ENCODE assay signal across 31 cellular contexts in genomic region chr17:81202318-81202717, GRCh38. TPM values are rescaled to one million over a fixed set of nuclear protein-coding genes. Genes with fewer than 3 reads are reported as not detected.
"Had no signal": no experiment of that assay in that cellular context is flagged by ENCODE, and none has a peak within 500 bp of the region (broad histone marks: within the 10 kb centered on the region; RNA-seq: fewer than 3 reads in every experiment).

No MANE protein-coding gene starts in this region.

- H3K4me2 ChIP-seq: neural progenitor cell, smooth muscle cell had no signal

- H3K27ac ChIP-seq: neural progenitor cell, ovary, parathyroid adenoma, psoas muscle, skin epidermis, spleen, suprapubic skin, testis, tibial artery, transverse colon, upper lobe of right lung, uterus had no signal

- H3K79me2 ChIP-seq: parathyroid adenoma had no signal

- H3K36me3 ChIP-seq: neural progenitor cell, ovary, transverse colon, uterus had no signal

- H3K9ac ChIP-seq: neural progenitor cell, parathyroid adenoma had no signal

- H3K4me3 ChIP-seq: neural progenitor cell, ovary, psoas muscle, skin epidermis, smooth muscle cell, spleen, suprapubic skin, testis, tibial artery, transverse colon, upper lobe of right lung, uterus had no signal

- H3K4me1 ChIP-seq: neural progenitor cell, parathyroid adenoma, psoas muscle, suprapubic skin, transverse colon, uterus had no signal

- H3K9me3 ChIP-seq: ovary, psoas muscle, spleen, suprapubic skin, testis, tibial artery, transverse colon, upper lobe of right lung, uterus had no signal

- DNase-seq: natural killer cell; occipital lobe; ovary; psoas muscle; spleen; stimulated activated CD4-positive, alpha-beta T cell treated with anti-CD3 and anti-CD28 coated beads, Interleukin-12 subunit alpha, Interleukin-12 subunit beta, amount 100 ng/mL, for 4 hours; stimulated activated CD4-positive, alpha-beta T cell treated with anti-CD3 and anti-CD28 coated beads, Interleukin-1b, Interleukin-23, amount 100 ng/mL, for 48 hours; stimulated activated CD4-positive, alpha-beta T cell treated with anti-CD3 and anti-CD28 coated beads, Interleukin-4, amount 100 ng/mL, for 1 hour; stimulated activated CD4-positive, alpha-beta T cell treated with anti-CD3 and anti-CD28 coated beads, Interleukin-4, amount 100 ng/mL, for 4 hours; stimulated activated CD8-positive, alpha-beta memory T cell treated with anti-CD3 and anti-CD28 coated beads, Interleukin-4, amount 100 ng/mL, for 48 hours; stimulated activated naive CD4-positive, alpha-beta T cell; stimulated activated naive CD8-positive, alpha-beta T cell treated with anti-CD3 and anti-CD28 coated beads, Interleukin-15, amount 100 ng/mL, for 72 hours; stimulated activated naive CD8-positive, alpha-beta T cell treated with anti-CD3 and anti-CD28 coated beads, Interleukin-15, Interleukin-2, amounts not matched to agents 100 U/mL and 50 U/mL, for 24 hours; substantia nigra; testis; tibial artery; transverse colon; upper lobe of right lung; uterus had no signal

- H2AFZ ChIP-seq: neural progenitor cell, parathyroid adenoma had no signal

- H3K27me3 ChIP-seq: neural progenitor cell, ovary, spleen, suprapubic skin, testis, tibial artery, transverse colon, upper lobe of right lung, uterus had no signal

RNA-seq across cellular contexts. Expression of gene PVALEF, which starts 37.0 kb away (rescaled TPM):
- total RNA-seq: natural killer cell, occipital lobe, osteoblast, ovary, progenitor cell of endocrine pancreas, psoas muscle, renal cortical epithelial cell, right cardiac atrium, sciatic nerve, smooth muscle cell, spleen, suprapubic skin, testis, transverse colon, upper lobe of right lung, urinary bladder, uterus had no signal
- polyA plus RNA-seq: neural cell, ovary, psoas muscle, right cardiac atrium, smooth muscle cell, spleen, urinary bladder had no signal
